In the genomic region with DNA sequence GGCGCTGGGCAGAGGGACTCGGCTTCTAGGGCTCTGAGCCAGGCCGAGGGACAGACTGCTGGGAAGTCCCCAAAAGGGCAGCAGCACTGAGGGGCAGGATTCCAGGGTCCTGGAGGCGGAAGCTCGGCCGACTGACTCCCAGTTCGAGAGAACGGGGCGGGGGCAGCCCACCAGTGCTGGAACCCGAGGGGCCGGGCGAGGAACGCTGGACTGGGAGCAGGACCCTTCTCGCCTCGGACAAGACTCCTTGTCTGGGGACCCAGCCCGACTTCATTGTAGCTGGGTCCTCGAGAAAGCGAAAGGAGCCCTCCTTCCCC, we compare ENCODE assay signal across 8 cellular contexts. TPM values are rescaled to one million over a fixed set of nuclear protein-coding genes. Genes with fewer than 3 reads are reported as not detected.
DNase-seq lines count a peak whose midpoint lies in the region; TF ChIP-seq lines count a peak whose summit lies in the region.

No MANE protein-coding gene starts in this region.

- no peaks in the 10 kb centered on the region for H3K9me3 Mint-ChIP-seq in Caco-2 (ENCODE audit: unreplicated experiment)

- H3K27ac ChIP-seq in Karpas-422 (ENCODE audit: low read length): peak overlapping the region; percentile 79
- peak overlapping the region; percentile 94 for H3K27ac ChIP-seq in duodenal mucosa (ENCODE audit: low read depth, low read length)
- peak overlapping the region; percentile 3 for H3K27ac ChIP-seq in neural cell (ENCODE audit: low read length)

- TF ChIP-seq EP300 in neural cell (conservative IDR thresholded peaks at IDR 0.05; ENCODE audit: poor library complexity, severe bottlenecking): no peak

- TF ChIP-seq RAD21 in neural cell (conservative IDR thresholded peaks at IDR 0.05): no peak

- H2AFZ ChIP-seq in Karpas-422 (ENCODE audit: low read length): peak overlapping the region; percentile 31; the same call in 1 of the 2 replicates
- peak overlapping the region; percentile 90 for H2AFZ ChIP-seq in neural cell (ENCODE audit: low read depth, low read length)

- H3K36me3 ChIP-seq in Caco-2 (ENCODE audit: control insufficient read depth, insufficient read depth, low read length) (no peaks in the 10 kb centered on the region), Karpas-422 (ENCODE audit: insufficient read depth, low read length) (no peaks in the 10 kb centered on the region), duodenal mucosa (ENCODE audit: control insufficient read depth in 1 of 2, insufficient read depth in 2 of 2, low read length in 2 of 2) (peaks cover 4 to 13% of the 10 kb centered on the region in 2 donors), neural cell (ENCODE audit: insufficient read depth, low read length) (no peaks in the 10 kb centered on the region)

- TF ChIP-seq CTCF in Caco-2 (IDR thresholded peaks at IDR 0.05; ENCODE audit: insufficient read depth in 1 of 2, low read depth in 1 of 2, low read length in 1 of 2, severe bottlenecking in 1 of 2, unreplicated experiment in 1 of 2) (no peak), neural cell (IDR thresholded peaks at IDR 0.05; ENCODE audit: poor library complexity, severe bottlenecking) (no peak)

- no peaks in the 10 kb centered on the region for H3K36me3 Mint-ChIP-seq in Caco-2 (ENCODE audit: insufficient read depth, unreplicated experiment)

- peak overlapping the region; percentile 98 for H3K9ac ChIP-seq in Karpas-422 (ENCODE audit: low read length)
- H3K9ac ChIP-seq in duodenal mucosa (ENCODE audit: low read depth in 1 of 2, low read length in 2 of 2): peak overlapping the region; percentile 90 to 91
- H3K9ac ChIP-seq in neural cell (ENCODE audit: low read length): peak overlapping the region; percentile 78

- H3K27me3 ChIP-seq in Caco-2 (replicated peaks; ENCODE audit: control insufficient read depth, insufficient read depth, low read length): no peaks in the 10 kb centered on the region
- no peaks in the 10 kb centered on the region for H3K27me3 ChIP-seq in Karpas-422 (ENCODE audit: low read length)
- no peaks in the 10 kb centered on the region for H3K27me3 ChIP-seq in duodenal mucosa (ENCODE audit: control insufficient read depth in 1 of 2, insufficient read depth in 2 of 2, low read length in 2 of 2)
- H3K27me3 ChIP-seq in neural cell (ENCODE audit: insufficient read depth, low read depth, low read length): peaks cover 2% of the 10 kb centered on the region

- H3K4me2 ChIP-seq in Karpas-422 (ENCODE audit: low read depth, low read length, poor library complexity, severe bottlenecking): peak overlapping the region; percentile 95
- H3K4me2 ChIP-seq in neural cell (ENCODE audit: low read length): peak overlapping the region; percentile 73

- no TSS peak for BruUV-seq in Caco-2 (replicated peaks; lab: Mats Ljungman, UMichigan)

- DNase-seq in Caco-2 (no peak), Karpas-422 (no peak), NCI-H2171 (lab: John Stamatoyannopoulos, UW) (no peak), G401 (ENCODE audit: low spot score) (no peak)
- no peak for DNase-seq in stimulated activated CD4-positive, alpha-beta T cell treated with anti-CD3 and anti-CD28 coated beads, Interleukin-1b, Interleukin-23, amount 100 ng/mL, for 48 hours
- no peak for DNase-seq in stimulated activated naive CD4-positive, alpha-beta T cell treated with Interleukin-2 at 50 U/mL for 16 hours (lab: John Stamatoyannopoulos, UW)

- H3K9me3 ChIP-seq in Caco-2 (no peaks in the 10 kb centered on the region), Karpas-422 (ENCODE audit: low read length) (no peaks in the 10 kb centered on the region), duodenal mucosa (ENCODE audit: control insufficient read depth in 1 of 2, low read length in 2 of 2) (no peaks in the 10 kb centered on the region), neural cell (ENCODE audit: low read length) (no peaks in the 10 kb centered on the region)

- in situ Hi-C loops in G401 (cut with HindIII; ENCODE audit: low sequenced_read_pairs): no loop called here

- no peaks in the 10 kb centered on the region for H3K27me3 Mint-ChIP-seq in Caco-2 (ENCODE audit: insufficient read depth, unreplicated experiment)

- CTCF ChIA-PET in Caco-2 (lab: Charles Lee): interaction anchor here (1.0 to 1.5 kb wide), 2 partner anchors 20 to 78 kb away, joined by 3 to 6 read pairs; a partner anchor contains a TSS

- H3K4me3 Mint-ChIP-seq in Caco-2 (ENCODE audit: unreplicated experiment): peak overlapping the region; percentile 78

- POLR2A ChIA-PET in Caco-2 (lab: Charles Lee): no interaction called here

- no peaks in the 10 kb centered on the region for H3K9me2 ChIP-seq in Karpas-422 (replicated peaks; ENCODE audit: insufficient read depth, low read length)
- H3K9me2 ChIP-seq in neural cell (ENCODE audit: insufficient read depth, low read length): no peaks in the 10 kb centered on the region

- peaks cover 9% of the 10 kb centered on the region for H3K4me1 Mint-ChIP-seq in Caco-2 (ENCODE audit: low read depth, unreplicated experiment)

- no peaks in the 10 kb centered on the region for H3F3A ChIP-seq in neural cell (ENCODE audit: insufficient read depth, low read length, poor library complexity, severe bottlenecking)

- H3K79me2 ChIP-seq in Karpas-422 (ENCODE audit: low read length): peaks cover 17% of the 10 kb centered on the region
- no peaks in the 10 kb centered on the region for H3K79me2 ChIP-seq in neural cell (replicated peaks; ENCODE audit: insufficient read depth, low read length)

- intact Hi-C loops in Caco-2 (cut with micrococcal nuclease; ENCODE audit: unreplicated experiment): no loop called here

- H3K27ac Mint-ChIP-seq in Caco-2 (ENCODE audit: unreplicated experiment): no peak overlapping the region

- peaks cover 4% of the 10 kb centered on the region; the same call in 1 of the 2 replicates for H3K4me1 ChIP-seq in Caco-2
- peaks cover 32% of the 10 kb centered on the region for H3K4me1 ChIP-seq in Karpas-422 (ENCODE audit: low read length)
- H3K4me1 ChIP-seq in duodenal mucosa (ENCODE audit: control insufficient read depth in 1 of 2, insufficient read depth in 2 of 2, low read length in 2 of 2): peaks cover 24 to 25% of the 10 kb centered on the region in 2 donors

- no peaks in the 10 kb centered on the region for H4K20me1 ChIP-seq in Karpas-422 (ENCODE audit: insufficient read depth, low read depth, low read length)
- H4K20me1 ChIP-seq in neural cell (ENCODE audit: insufficient read depth): no peaks in the 10 kb centered on the region

- H3K4me3 ChIP-seq in Caco-2 (ENCODE audit: low read depth, low read length) (peak overlapping the region; percentile 60), Karpas-422 (ENCODE audit: low read length) (peak overlapping the region; percentile 97), duodenal mucosa (ENCODE audit: low read depth in 1 of 2, low read length in 2 of 2) (peak overlapping the region; percentile 92 to 95), neural cell (ENCODE audit: low read length) (peak overlapping the region; percentile 94)

TF ChIP-seq in neural cell, 6 proteins besides CTCF, POLR2A, EP300 and RAD21 (continues in another document):
- TF ChIP-seq POLR2AphosphoS5 (IDR thresholded peaks at IDR 0.05) (no peak), EZH2 (IDR thresholded peaks at IDR 0.05; ENCODE audit: borderline replicate concordance, insufficient read depth, low read length, poor library complexity, severe bottlenecking) (no peak), TAF1 (IDR thresholded peaks at IDR 0.05; ENCODE audit: low read depth) (no peak), SMC3 (conservative IDR thresholded peaks at IDR 0.05; ENCODE audit: poor library complexity) (no peak)

RNA-seq across cellular contexts. Expression of a gene that starts 0.2 kb away (rescaled TPM):
- total RNA-seq in Caco-2 (2022): 16.2 and 18.8 TPM in 2 replicates
- total RNA-seq in Karpas-422 (2014; rRNA removed; shearing (Covaris generic); ENCODE audit: low replicate concordance): 9.5 and 15.6 TPM in 2 replicates
- 3.7 and 7.3 TPM in 2 replicates for polyA plus RNA-seq in neural cell
- polyA minus RNA-seq in neural cell: 5.8 and 9.8 TPM in 2 replicates
- 6.9 and 16.9 TPM in 2 replicates for total RNA-seq in G401 (2014; rRNA removed; shearing (Covaris generic))

RNA-seq across cellular contexts. Expression of a gene that starts 9.6 kb away (rescaled TPM):
- total RNA-seq in Caco-2 (2022): 0.64 and 1.4 TPM in 2 replicates
- not detected in 2 replicates for total RNA-seq in Karpas-422 (2014; rRNA removed; shearing (Covaris generic); ENCODE audit: low replicate concordance)
- 0.38 TPM in 1 of 2 replicates, not detected in the other for polyA plus RNA-seq in neural cell
- polyA minus RNA-seq in neural cell: not detected in 2 replicates
- 0.14 TPM in 1 of 2 replicates, not detected in the other for total RNA-seq in G401 (2014; rRNA removed; shearing (Covaris generic))

RNA-seq across cellular contexts. Expression of a gene that starts 10.0 kb away (rescaled TPM):
- total RNA-seq in Caco-2 (2022): 87.5 and 92.0 TPM in 2 replicates
- 10.2 and 19.0 TPM in 2 replicates for total RNA-seq in Karpas-422 (2014; rRNA removed; shearing (Covaris generic); ENCODE audit: low replicate concordance)
- polyA plus RNA-seq in neural cell: 7.7 and 8.3 TPM in 2 replicates
- polyA minus RNA-seq in neural cell: 9.5 and 10.2 TPM in 2 replicates
- 75.6 and 95.9 TPM in 2 replicates for total RNA-seq in G401 (2014; rRNA removed; shearing (Covaris generic))

RNA-seq across cellular contexts. Expression of a gene that starts 20.1 kb away (rescaled TPM):
- total RNA-seq in Caco-2 (2022): 20.5 and 23.1 TPM in 2 replicates
- total RNA-seq in Karpas-422 (2014; rRNA removed; shearing (Covaris generic); ENCODE audit: low replicate concordance): 24.6 and 40.7 TPM in 2 replicates
- 66.4 and 67.7 TPM in 2 replicates for polyA plus RNA-seq in neural cell
- 27.5 and 32.4 TPM in 2 replicates for polyA minus RNA-seq in neural cell
- 32.3 and 59.7 TPM in 2 replicates for total RNA-seq in G401 (2014; rRNA removed; shearing (Covaris generic))

RNA-seq across cellular contexts. Expression of a gene that starts 36.8 kb away (rescaled TPM):
- total RNA-seq in Caco-2 (2022): 8.1 and 10.6 TPM in 2 replicates
- 31.1 and 31.6 TPM in 2 replicates for total RNA-seq in Karpas-422 (2014; rRNA removed; shearing (Covaris generic); ENCODE audit: low replicate concordance)
- polyA plus RNA-seq in neural cell: 0.54 and 2.3 TPM in 2 replicates
- polyA minus RNA-seq in neural cell: 0.97 TPM in 1 of 2 replicates, not detected in the other
- total RNA-seq in G401 (2014; rRNA removed; shearing (Covaris generic)): 52.8 and 75.4 TPM in 2 replicates

Comparison
In these comparisons a context has a peak if more than half of its experiments do, and no peak if none do; other contexts are left out.
1. H3K27ac ChIP-seq: peak in every context shown above with its lines; median percentile 94 in duodenal mucosa; 79 in Karpas-422; 3 in neural cell.